1 cellular context compared by ENCODE assay signal in the genomic region with DNA sequence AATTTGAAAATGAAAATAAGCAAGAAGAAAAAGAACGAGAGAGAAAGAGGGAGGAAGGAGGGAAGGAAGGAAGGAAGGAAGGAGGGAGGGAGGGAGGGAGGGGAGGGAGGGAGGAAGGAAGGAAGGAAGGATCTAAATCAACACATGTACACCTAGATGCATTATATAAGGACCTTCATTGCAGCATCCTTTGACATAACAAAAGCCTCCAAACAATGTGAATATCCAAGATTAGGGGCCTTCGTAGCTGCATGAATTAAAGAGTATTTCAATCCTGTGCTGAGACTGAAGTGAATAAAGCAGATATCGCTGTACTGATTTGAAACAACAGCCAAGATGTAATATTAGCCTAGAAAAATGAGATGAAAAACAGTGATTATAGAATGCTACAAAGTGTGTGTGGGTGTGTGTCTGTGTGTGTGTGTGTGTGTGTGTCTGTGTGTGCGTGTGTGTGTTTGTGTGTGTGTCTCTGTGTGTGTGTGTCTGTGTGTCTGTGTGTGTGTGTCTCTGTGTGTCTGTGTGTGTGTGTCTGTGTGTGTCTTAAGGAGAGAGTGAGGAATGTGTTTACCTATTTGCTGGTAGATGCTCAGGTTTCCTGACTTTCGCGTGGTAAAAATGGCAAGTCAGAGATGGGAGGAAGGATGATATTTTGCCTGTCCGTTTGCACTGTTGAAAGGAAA.
A peak's percentile ranks its signal among the peaks of the same experiment; 100 is the strongest.
TF ChIP-seq lines count a peak whose summit lies in the region.

No MANE protein-coding gene starts in this region.

TF ChIP-seq in HepG2, 621 proteins besides CTCF, POLR2A, EP300 and RAD21 (continued from another document and continues in another):
- TF ChIP-seq, protein P1, sequence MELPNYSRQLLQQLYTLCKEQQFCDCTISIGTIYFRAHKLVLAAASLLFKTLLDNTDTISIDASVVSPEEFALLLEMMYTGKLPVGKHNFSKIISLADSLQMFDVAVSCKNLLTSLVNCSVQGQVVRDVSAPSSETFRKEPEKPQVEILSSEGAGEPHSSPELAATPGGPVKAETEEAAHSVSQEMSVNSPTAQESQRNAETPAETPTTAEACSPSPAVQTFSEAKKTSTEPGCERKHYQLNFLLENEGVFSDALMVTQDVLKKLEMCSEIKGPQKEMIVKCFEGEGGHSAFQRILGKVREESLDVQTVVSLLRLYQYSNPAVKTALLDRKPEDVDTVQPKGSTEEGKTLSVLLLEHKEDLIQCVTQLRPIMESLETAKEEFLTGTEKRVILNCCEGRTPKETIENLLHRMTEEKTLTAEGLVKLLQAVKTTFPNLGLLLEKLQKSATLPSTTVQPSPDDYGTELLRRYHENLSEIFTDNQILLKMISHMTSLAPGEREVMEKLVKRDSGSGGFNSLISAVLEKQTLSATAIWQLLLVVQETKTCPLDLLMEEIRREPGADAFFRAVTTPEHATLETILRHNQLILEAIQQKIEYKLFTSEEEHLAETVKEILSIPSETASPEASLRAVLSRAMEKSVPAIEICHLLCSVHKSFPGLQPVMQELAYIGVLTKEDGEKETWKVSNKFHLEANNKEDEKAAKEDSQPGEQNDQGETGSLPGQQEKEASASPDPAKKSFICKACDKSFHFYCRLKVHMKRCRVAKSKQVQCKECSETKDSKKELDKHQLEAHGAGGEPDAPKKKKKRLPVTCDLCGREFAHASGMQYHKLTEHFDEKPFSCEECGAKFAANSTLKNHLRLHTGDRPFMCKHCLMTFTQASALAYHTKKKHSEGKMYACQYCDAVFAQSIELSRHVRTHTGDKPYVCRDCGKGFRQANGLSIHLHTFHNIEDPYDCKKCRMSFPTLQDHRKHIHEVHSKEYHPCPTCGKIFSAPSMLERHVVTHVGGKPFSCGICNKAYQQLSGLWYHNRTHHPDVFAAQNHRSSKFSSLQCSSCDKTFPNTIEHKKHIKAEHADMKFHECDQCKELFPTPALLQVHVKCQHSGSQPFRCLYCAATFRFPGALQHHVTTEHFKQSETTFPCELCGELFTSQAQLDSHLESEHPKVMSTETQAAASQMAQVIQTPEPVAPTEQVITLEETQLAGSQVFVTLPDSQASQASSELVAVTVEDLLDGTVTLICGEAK (IDR thresholded peaks at IDR 0.05), result peak; percentile 38
- TF ChIP-seq, protein P1 (CRISPR knock-in tag; IDR thresholded peaks at IDR 0.05), result no peak
- no peak for TF ChIP-seq HMGA1 (CRISPR knock-in tag; conservative IDR thresholded peaks at IDR 0.05)
- TF ChIP-seq FLYWCH1 (CRISPR knock-in tag; IDR thresholded peaks at IDR 0.05), result no peak
- no peak for TF ChIP-seq REL (CRISPR knock-in tag; conservative IDR thresholded peaks at IDR 0.05)
- 0 out of 2 replicates have a peak, but pooled peaks have one; percentile 44 for TF ChIP-seq JUNB (CRISPR knock-in tag; IDR thresholded peaks at IDR 0.05; ENCODE audit: borderline replicate concordance)
- TF ChIP-seq SIN3B (IDR thresholded peaks at IDR 0.05; ENCODE audit: low read length), result no peak
- TF ChIP-seq, protein P2, sequence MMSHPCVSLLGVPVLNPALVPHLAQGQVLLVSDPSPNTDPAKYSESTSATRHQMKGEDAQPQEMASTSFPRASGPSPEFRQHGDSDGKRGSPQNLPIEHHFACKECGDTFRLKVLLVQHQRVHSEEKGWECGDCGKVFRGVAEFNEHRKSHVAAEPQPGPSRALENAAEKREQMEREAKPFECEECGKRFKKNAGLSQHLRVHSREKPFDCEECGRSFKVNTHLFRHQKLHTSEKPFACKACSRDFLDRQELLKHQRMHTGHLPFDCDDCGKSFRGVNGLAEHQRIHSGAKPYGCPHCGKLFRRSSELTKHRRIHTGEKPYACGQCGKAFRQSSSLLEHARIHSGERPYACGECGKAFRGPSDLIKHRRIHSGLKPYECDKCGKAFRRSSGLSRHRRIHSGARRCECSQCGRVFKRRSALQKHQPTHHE (CRISPR knock-in tag; IDR thresholded peaks at IDR 0.05; ENCODE audit: borderline replicate concordance), result no peak
- no peak for TF ChIP-seq ZFP90 (CRISPR knock-in tag; IDR thresholded peaks at IDR 0.05; ENCODE audit: borderline replicate concordance)
- TF ChIP-seq NAIF1 (CRISPR knock-in tag; IDR thresholded peaks at IDR 0.05; ENCODE audit: borderline replicate concordance), result no peak
- TF ChIP-seq RBM39 (IDR thresholded peaks at IDR 0.05; ENCODE audit: low read depth, low read length, poor library complexity, severe bottlenecking), result no peak
- peak; percentile 47 for TF ChIP-seq ZNF282 (IDR thresholded peaks at IDR 0.05; ENCODE audit: partially characterized antibody)
- no peak for TF ChIP-seq ZIK1 (CRISPR knock-in tag; IDR thresholded peaks at IDR 0.05; ENCODE audit: borderline replicate concordance, low read depth)
- no peak for TF ChIP-seq ZNF891 (CRISPR knock-in tag; IDR thresholded peaks at IDR 0.05)
- TF ChIP-seq ZNF3 (CRISPR knock-in tag; IDR thresholded peaks at IDR 0.05), result no peak
- TF ChIP-seq, protein P3, sequence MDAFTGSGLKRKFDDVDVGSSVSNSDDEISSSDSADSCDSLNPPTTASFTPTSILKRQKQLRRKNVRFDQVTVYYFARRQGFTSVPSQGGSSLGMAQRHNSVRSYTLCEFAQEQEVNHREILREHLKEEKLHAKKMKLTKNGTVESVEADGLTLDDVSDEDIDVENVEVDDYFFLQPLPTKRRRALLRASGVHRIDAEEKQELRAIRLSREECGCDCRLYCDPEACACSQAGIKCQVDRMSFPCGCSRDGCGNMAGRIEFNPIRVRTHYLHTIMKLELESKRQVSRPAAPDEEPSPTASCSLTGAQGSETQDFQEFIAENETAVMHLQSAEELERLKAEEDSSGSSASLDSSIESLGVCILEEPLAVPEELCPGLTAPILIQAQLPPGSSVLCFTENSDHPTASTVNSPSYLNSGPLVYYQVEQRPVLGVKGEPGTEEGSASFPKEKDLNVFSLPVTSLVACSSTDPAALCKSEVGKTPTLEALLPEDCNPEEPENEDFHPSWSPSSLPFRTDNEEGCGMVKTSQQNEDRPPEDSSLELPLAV (CRISPR knock-in tag; conservative IDR thresholded peaks at IDR 0.05; ENCODE audit: low read depth), result no peak
- TF ChIP-seq, protein P4, sequence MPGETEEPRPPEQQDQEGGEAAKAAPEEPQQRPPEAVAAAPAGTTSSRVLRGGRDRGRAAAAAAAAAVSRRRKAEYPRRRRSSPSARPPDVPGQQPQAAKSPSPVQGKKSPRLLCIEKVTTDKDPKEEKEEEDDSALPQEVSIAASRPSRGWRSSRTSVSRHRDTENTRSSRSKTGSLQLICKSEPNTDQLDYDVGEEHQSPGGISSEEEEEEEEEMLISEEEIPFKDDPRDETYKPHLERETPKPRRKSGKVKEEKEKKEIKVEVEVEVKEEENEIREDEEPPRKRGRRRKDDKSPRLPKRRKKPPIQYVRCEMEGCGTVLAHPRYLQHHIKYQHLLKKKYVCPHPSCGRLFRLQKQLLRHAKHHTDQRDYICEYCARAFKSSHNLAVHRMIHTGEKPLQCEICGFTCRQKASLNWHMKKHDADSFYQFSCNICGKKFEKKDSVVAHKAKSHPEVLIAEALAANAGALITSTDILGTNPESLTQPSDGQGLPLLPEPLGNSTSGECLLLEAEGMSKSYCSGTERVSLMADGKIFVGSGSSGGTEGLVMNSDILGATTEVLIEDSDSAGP (CRISPR knock-in tag; IDR thresholded peaks at IDR 0.05; ENCODE audit: borderline replicate concordance), result no peak
- no peak for TF ChIP-seq TBL1XR1 (IDR thresholded peaks at IDR 0.05; ENCODE audit: borderline replicate concordance, low read length, partially characterized antibody)
- TF ChIP-seq PCBP2 (optimal IDR thresholded peaks at IDR 0.05; ENCODE audit: low read depth, low read length, poor library complexity, severe bottlenecking), result peak; percentile 93
- TF ChIP-seq ELF3 (CRISPR knock-in tag; IDR thresholded peaks at IDR 0.05), result no peak
- TF ChIP-seq ATF1 (CRISPR knock-in tag; IDR thresholded peaks at IDR 0.05), result no peak
- peak; percentile 36; the same call in 1 of the 2 replicates for TF ChIP-seq NFRKB (IDR thresholded peaks at IDR 0.05)
- TF ChIP-seq GATAD2A (CRISPR knock-in tag; IDR thresholded peaks at IDR 0.05), result no peak
- TF ChIP-seq IKZF4 (CRISPR knock-in tag; IDR thresholded peaks at IDR 0.05; ENCODE audit: borderline replicate concordance, low read depth, not compliant biosample characterization), result no peak
- TF ChIP-seq CENPX (CRISPR knock-in tag; IDR thresholded peaks at IDR 0.05), result no peak
- TF ChIP-seq HCFC1 (IDR thresholded peaks at IDR 0.05; ENCODE audit: low read depth, low read length), result no peak
- TF ChIP-seq MTF2 (CRISPR knock-in tag; IDR thresholded peaks at IDR 0.05; ENCODE audit: borderline replicate concordance), result no peak
- no peak for TF ChIP-seq ISX (CRISPR knock-in tag; conservative IDR thresholded peaks at IDR 0.05)
- TF ChIP-seq, protein P5, sequence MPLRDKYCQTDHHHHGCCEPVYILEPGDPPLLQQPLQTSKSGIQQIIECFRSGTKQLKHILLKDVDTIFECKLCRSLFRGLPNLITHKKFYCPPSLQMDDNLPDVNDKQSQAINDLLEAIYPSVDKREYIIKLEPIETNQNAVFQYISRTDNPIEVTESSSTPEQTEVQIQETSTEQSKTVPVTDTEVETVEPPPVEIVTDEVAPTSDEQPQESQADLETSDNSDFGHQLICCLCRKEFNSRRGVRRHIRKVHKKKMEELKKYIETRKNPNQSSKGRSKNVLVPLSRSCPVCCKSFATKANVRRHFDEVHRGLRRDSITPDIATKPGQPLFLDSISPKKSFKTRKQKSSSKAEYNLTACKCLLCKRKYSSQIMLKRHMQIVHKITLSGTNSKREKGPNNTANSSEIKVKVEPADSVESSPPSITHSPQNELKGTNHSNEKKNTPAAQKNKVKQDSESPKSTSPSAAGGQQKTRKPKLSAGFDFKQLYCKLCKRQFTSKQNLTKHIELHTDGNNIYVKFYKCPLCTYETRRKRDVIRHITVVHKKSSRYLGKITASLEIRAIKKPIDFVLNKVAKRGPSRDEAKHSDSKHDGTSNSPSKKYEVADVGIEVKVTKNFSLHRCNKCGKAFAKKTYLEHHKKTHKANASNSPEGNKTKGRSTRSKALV (CRISPR knock-in tag; IDR thresholded peaks at IDR 0.05), result no peak
- TF ChIP-seq ZNF619 (CRISPR knock-in tag; IDR thresholded peaks at IDR 0.05), result no peak
- no peak for TF ChIP-seq ZNF124 (CRISPR knock-in tag; IDR thresholded peaks at IDR 0.05)
- no peak for TF ChIP-seq MBD4 (IDR thresholded peaks at IDR 0.05; ENCODE audit: borderline replicate concordance, low read length)
- TF ChIP-seq ZNF367 (CRISPR knock-in tag; IDR thresholded peaks at IDR 0.05; ENCODE audit: borderline replicate concordance), result no peak
- no peak for TF ChIP-seq ZNF101 (CRISPR knock-in tag; IDR thresholded peaks at IDR 0.05; ENCODE audit: borderline replicate concordance, low read depth)
- no peak for TF ChIP-seq SMAD3 (CRISPR knock-in tag; IDR thresholded peaks at IDR 0.05)
- TF ChIP-seq ZNF224 (CRISPR knock-in tag; IDR thresholded peaks at IDR 0.05), result no peak
- no peak for TF ChIP-seq REPIN1 (CRISPR knock-in tag; IDR thresholded peaks at IDR 0.05; ENCODE audit: borderline replicate concordance, low read depth)
- 0 out of 2 replicates have a peak, but pooled peaks have one; percentile 31 for TF ChIP-seq PLRG1 (conservative IDR thresholded peaks at IDR 0.05)
- no peak for TF ChIP-seq ZNF672 (CRISPR knock-in tag; IDR thresholded peaks at IDR 0.05)
- no peak for TF ChIP-seq SNRNP70 (IDR thresholded peaks at IDR 0.05; ENCODE audit: low read depth, low read length)
- no peak for TF ChIP-seq ZNF430 (CRISPR knock-in tag; IDR thresholded peaks at IDR 0.05)
- no peak for TF ChIP-seq RORA (CRISPR knock-in tag; IDR thresholded peaks at IDR 0.05)
